ENCODE assay signal across 13 cellular contexts in the genomic region with DNA sequence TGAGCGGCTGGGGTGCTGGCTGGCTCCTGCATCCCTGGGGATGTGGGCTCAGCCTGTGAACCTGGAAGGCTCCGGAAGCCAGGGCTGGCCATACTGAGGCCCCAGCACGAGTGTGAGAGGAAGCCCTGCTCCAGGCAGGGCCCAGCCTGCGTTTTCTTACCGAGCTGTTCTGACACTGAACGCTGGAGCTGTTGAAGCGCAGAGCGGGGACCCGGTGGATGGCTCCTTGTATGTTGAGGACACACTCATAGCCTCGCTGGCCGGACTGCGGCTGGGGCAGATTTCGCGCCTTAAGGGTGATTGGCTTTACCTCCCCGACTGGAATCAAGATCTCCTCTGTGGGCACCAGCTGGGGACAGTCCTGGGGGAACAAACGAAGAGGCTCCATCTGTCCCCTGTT.
DNase-seq lines count a peak whose midpoint lies in the region; ATAC-seq and TF ChIP-seq lines count a peak whose summit lies in the region.
"Had no signal": no experiment of that assay in that cellular context is flagged by ENCODE, and none has a peak within 500 bp of the region (broad histone marks: within the 10 kb centered on the region; RNA-seq: fewer than 3 reads in every experiment).

No MANE protein-coding gene starts in this region.

- no peaks in the 10 kb centered on the region for H4K20me1 ChIP-seq in neural progenitor cell (ENCODE audit: low read depth)

- H3K36me3 ChIP-seq in neural progenitor cell: no peaks in the 10 kb centered on the region

- DNase-seq in NCI-H524 treated with DMSO at 0.1 percent for 48 hours (lab: John Stamatoyannopoulos, UW): peak; percentile 18
- DNase-seq in glutamatergic neuron: peak; percentile 35
- no peak for DNase-seq in neural progenitor cell (ENCODE audit: low spot score)
- no peak for DNase-seq in ecto neural progenitor cell (ENCODE audit: low spot score)
- DNase-seq in NCI-H2171 (lab: John Stamatoyannopoulos, UW): no peak
- DNase-seq: C1 segment of cervical spinal cord; Calu3; CD4-positive, alpha-beta T cell; DMS 273 treated with DMSO at 0.1 percent for 48 hours had no signal

- TF ChIP-seq CTCF in brain (conservative IDR thresholded peaks at IDR 0.05): no peak
- TF ChIP-seq CTCF in glutamatergic neuron (IDR thresholded peaks at IDR 0.05; ENCODE audit: partially characterized antibody, unreplicated experiment): no peak
- no peak for TF ChIP-seq CTCF in neural progenitor cell (IDR thresholded peaks at IDR 0.05)

- peaks cover 15% of the 10 kb centered on the region for H3F3A ChIP-seq in neural progenitor cell (ENCODE audit: low read depth)

- H3K9ac ChIP-seq in neural progenitor cell: no peak overlapping the region

- H3K4me1 Mint-ChIP-seq in brain: peaks cover 95% of the 10 kb centered on the region
- peaks cover 42% of the 10 kb centered on the region for H3K4me1 Mint-ChIP-seq in glutamatergic neuron (ENCODE audit: low read depth, unreplicated experiment)
- H3K4me1 Mint-ChIP-seq in neural progenitor cell: peaks cover 78% of the 10 kb centered on the region

- H3K36me3 Mint-ChIP-seq in brain: peaks cover 35% of the 10 kb centered on the region
- H3K36me3 Mint-ChIP-seq in glutamatergic neuron (ENCODE audit: unreplicated experiment): no peaks in the 10 kb centered on the region
- H3K36me3 Mint-ChIP-seq in neural progenitor cell: peaks cover 15% of the 10 kb centered on the region

- H3K27me3 Mint-ChIP-seq in brain: no peaks in the 10 kb centered on the region
- peaks cover 1% of the 10 kb centered on the region for H3K27me3 Mint-ChIP-seq in glutamatergic neuron (ENCODE audit: unreplicated experiment)
- H3K27me3 Mint-ChIP-seq in neural progenitor cell (ENCODE audit: insufficient read depth, low read depth): peaks cover 9% of the 10 kb centered on the region
- H3K27me3 Mint-ChIP-seq: CD4-positive, alpha-beta T cell had no signal

- peaks cover 0 to 6% (median 0%) of the 10 kb centered on the region in 5 experiments for H3K9me3 Mint-ChIP-seq in brain
- H3K9me3 Mint-ChIP-seq in glutamatergic neuron (ENCODE audit: unreplicated experiment): peaks cover 5% of the 10 kb centered on the region
- no peaks in the 10 kb centered on the region for H3K9me3 Mint-ChIP-seq in neural progenitor cell
- H3K9me3 Mint-ChIP-seq: CD4-positive, alpha-beta T cell had no signal

- H3K4me3 ChIP-seq in neural progenitor cell: no peak overlapping the region

- no peak overlapping the region for H3K4me2 ChIP-seq in neural progenitor cell

- H3K4me1 ChIP-seq in neural progenitor cell: peaks cover 24% of the 10 kb centered on the region

- H2AFZ ChIP-seq in neural progenitor cell (replicated peaks): no peak overlapping the region

- H3K27ac Mint-ChIP-seq in brain: peak overlapping the region in 4 of 5 experiments; percentile 89 to 97 (median 92)
- peak overlapping the region; percentile 75 for H3K27ac Mint-ChIP-seq in glutamatergic neuron (ENCODE audit: unreplicated experiment)
- H3K27ac Mint-ChIP-seq in neural progenitor cell: peak overlapping the region; percentile 79
- H3K27ac Mint-ChIP-seq: B cell; CD4-positive, alpha-beta T cell had no signal

- no peak overlapping the region for H3K27ac ChIP-seq in neural progenitor cell

- no peaks in the 10 kb centered on the region for H3K79me2 ChIP-seq in neural progenitor cell (ENCODE audit: low read depth)

- no peaks in the 10 kb centered on the region for H3K9me3 ChIP-seq in neural progenitor cell (ENCODE audit: low read depth)

- no peak for ATAC-seq in HG03135 (IDR thresholded peaks at IDR 0.05; ENCODE audit: unreplicated experiment)
- ATAC-seq: HCT116 had no signal

- peaks cover 6% of the 10 kb centered on the region for H3K27me3 ChIP-seq in neural progenitor cell

- peak overlapping the region in 1 of 5 experiments; percentile 63 for H3K4me3 Mint-ChIP-seq in brain
- H3K4me3 Mint-ChIP-seq in glutamatergic neuron (ENCODE audit: unreplicated experiment): no peak overlapping the region
- H3K4me3 Mint-ChIP-seq in neural progenitor cell: no peak overlapping the region
- H3K4me3 Mint-ChIP-seq: B cell; CD4-positive, alpha-beta T cell had no signal

Comparison
In these comparisons a context has a peak if more than half of its experiments do, and no peak if none do; other contexts are left out.
1. DNase-seq: peak in NCI-H524 treated with DMSO at 0.1 percent for 48 hours (single experiment) and glutamatergic neuron (single experiment); none in neural progenitor cell (single experiment), ecto neural progenitor cell (single experiment) and NCI-H2171 (single experiment).
2. Peak in every context shown above with its lines, with median percentiles within 50 percentile points of each other: H3K27ac Mint-ChIP-seq.